10 cellular contexts compared by ENCODE assay signal in the genomic region with DNA sequence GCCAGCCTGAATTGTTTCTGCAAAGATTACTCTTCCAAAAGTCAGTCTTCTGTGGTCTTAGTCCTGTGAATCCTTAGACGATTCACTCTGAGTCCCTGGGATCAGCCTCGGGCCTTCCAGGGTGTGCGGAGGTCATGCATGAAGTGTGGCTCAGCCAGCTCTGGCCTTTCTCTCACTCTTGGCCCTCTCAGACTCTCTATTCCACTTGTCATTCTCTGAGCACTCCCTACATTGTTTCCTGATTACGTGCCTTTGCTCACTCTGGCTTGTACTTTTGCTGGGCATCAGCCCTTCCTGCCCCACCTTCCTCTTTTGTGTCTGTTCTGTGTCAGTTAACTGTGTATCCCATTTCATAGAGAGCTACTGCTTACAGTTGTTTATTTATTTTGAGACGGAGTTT. TPM values are rescaled to one million over a fixed set of nuclear protein-coding genes. Genes with fewer than 3 reads are reported as not detected.
DNase-seq lines count a peak whose midpoint lies in the region; ATAC-seq and TF ChIP-seq lines count a peak whose summit lies in the region.
"Had no signal": no experiment of that assay in that cellular context is flagged by ENCODE, and none has a peak within 500 bp of the region (broad histone marks: within the 10 kb centered on the region; RNA-seq: fewer than 3 reads in every experiment).

No MANE protein-coding gene starts in this region.

- no peak overlapping the region for H4K8ac ChIP-seq in mesenchymal stem cell (ENCODE audit: low read length)

- H3K9me3 Mint-ChIP-seq in endodermal cell = peaks cover 2% of the 10 kb centered on the region
- H3K9me3 Mint-ChIP-seq: activated naive CD4-positive, alpha-beta T cell treated with anti-CD3 and anti-CD28 coated beads for 36 hours; CD8-positive, alpha-beta memory T cell had no signal

- peak overlapping the region; percentile 21 for H3K27ac ChIP-seq in endodermal cell (ENCODE audit: low read depth, low read length)
- H3K27ac ChIP-seq in mesenchymal stem cell (ENCODE audit: low read length, poor library complexity, severe bottlenecking) = no peak overlapping the region
- H3K27ac ChIP-seq in effector memory CD4-positive, alpha-beta T cell (ENCODE audit: insufficient read depth, low read length, poor library complexity, severe bottlenecking) = no peak overlapping the region

- H3K36me3 ChIP-seq in endodermal cell (ENCODE audit: control insufficient read depth, insufficient read depth, low read length) (no peaks in the 10 kb centered on the region), mesenchymal stem cell (ENCODE audit: control insufficient read depth in 1 of 2, insufficient read depth in 2 of 2, low read depth in 1 of 2, low read length in 2 of 2) (no peaks in the 10 kb centered on the region)
- no peaks in the 10 kb centered on the region for H3K36me3 ChIP-seq in effector memory CD4-positive, alpha-beta T cell (ENCODE audit: control insufficient read depth, insufficient read depth, low read length)

- H3K27me3 ChIP-seq in endodermal cell (ENCODE audit: control insufficient read depth, insufficient read depth, low read length, poor library complexity, severe bottlenecking) = no peaks in the 10 kb centered on the region
- H3K27me3 ChIP-seq in mesenchymal stem cell (ENCODE audit: control insufficient read depth in 1 of 2, insufficient read depth in 1 of 2, low read length in 2 of 2) = no peaks in the 10 kb centered on the region
- H3K27me3 ChIP-seq in effector memory CD4-positive, alpha-beta T cell (replicated peaks; ENCODE audit: control insufficient read depth, insufficient read depth, low read length, poor library complexity, severe bottlenecking) = no peaks in the 10 kb centered on the region

- H3K23ac ChIP-seq in mesenchymal stem cell (ENCODE audit: low read length in 2 of 2) = no peak overlapping the region

- peak overlapping the region; percentile 18 for H3K27ac Mint-ChIP-seq in endodermal cell
- H3K27ac Mint-ChIP-seq: activated naive CD4-positive, alpha-beta T cell treated with anti-CD3 and anti-CD28 coated beads for 36 hours had no signal

- H3K4me1 ChIP-seq in endodermal cell (ENCODE audit: control insufficient read depth, insufficient read depth, low read length) (peaks cover 3% of the 10 kb centered on the region), mesenchymal stem cell (ENCODE audit: control insufficient read depth, insufficient read depth, low read depth, low read length) (peaks cover 9% of the 10 kb centered on the region)
- H3K4me1 ChIP-seq in effector memory CD4-positive, alpha-beta T cell (ENCODE audit: control insufficient read depth, insufficient read depth, low read length, poor library complexity, severe bottlenecking) = peaks cover 24% of the 10 kb centered on the region

- no peak overlapping the region for H2BK120ac ChIP-seq in mesenchymal stem cell (ENCODE audit: low read depth, low read length)

- H3K4me1 Mint-ChIP-seq in endodermal cell = peaks cover 7% of the 10 kb centered on the region

- H3K27me3 Mint-ChIP-seq in endodermal cell (ENCODE audit: insufficient read depth) = no peaks in the 10 kb centered on the region
- H3K27me3 Mint-ChIP-seq: CD8-positive, alpha-beta memory T cell had no signal

- no peak overlapping the region for H3K9ac ChIP-seq in endodermal cell (ENCODE audit: extremely low read depth, low read length, poor library complexity, severe bottlenecking)
- H3K9ac ChIP-seq in mesenchymal stem cell (ENCODE audit: low read length) = no peak overlapping the region

- H3K4ac ChIP-seq in mesenchymal stem cell (ENCODE audit: low read depth in 1 of 2, low read length in 2 of 2) = no peak overlapping the region

- DNase-seq in AG09319 (ENCODE audit: extremely low read depth, low read depth) = peak; percentile 14
- peak; percentile 95 to 99 for DNase-seq in Kasumi-1 (lab: John Stamatoyannopoulos, UW)
- DNase-seq in endodermal cell = no peak
- peak; percentile 86 for DNase-seq in mesenchymal stem cell
- no peak for DNase-seq in NCI-H146 treated with DMSO at 0.1 percent for 48 hours (lab: John Stamatoyannopoulos, UW; ENCODE audit: unreplicated experiment)
- no peak for DNase-seq in effector memory CD4-positive, alpha-beta T cell
- DNase-seq: activated naive CD4-positive, alpha-beta T cell treated with anti-CD3 and anti-CD28 coated beads for 36 hours; CD8-positive, alpha-beta memory T cell had no signal

- no peak overlapping the region for H3K4me3 Mint-ChIP-seq in endodermal cell
- H3K4me3 Mint-ChIP-seq: activated naive CD4-positive, alpha-beta T cell treated with anti-CD3 and anti-CD28 coated beads for 36 hours had no signal

- H3K9me3 ChIP-seq in endodermal cell (ENCODE audit: control insufficient read depth, low read length) (no peaks in the 10 kb centered on the region), mesenchymal stem cell (ENCODE audit: control insufficient read depth, low read length) (no peaks in the 10 kb centered on the region)
- H3K9me3 ChIP-seq in effector memory CD4-positive, alpha-beta T cell (ENCODE audit: control insufficient read depth, low read length) = no peaks in the 10 kb centered on the region

- H2BK5ac ChIP-seq in mesenchymal stem cell (ENCODE audit: low read depth, low read length, poor library complexity, severe bottlenecking) = no peak overlapping the region

- H3K18ac ChIP-seq in mesenchymal stem cell (ENCODE audit: low read depth in 1 of 2, low read length in 2 of 2) = no peak overlapping the region

- peaks cover 22% of the 10 kb centered on the region for H3K79me1 ChIP-seq in mesenchymal stem cell (replicated peaks; ENCODE audit: low read length, poor library complexity, severe bottlenecking)

- H3K4me2 ChIP-seq in mesenchymal stem cell (ENCODE audit: low read length, poor library complexity, severe bottlenecking) = no peak overlapping the region

- no peak overlapping the region for H3K14ac ChIP-seq in mesenchymal stem cell (ENCODE audit: low read length in 2 of 2)

- no peak overlapping the region for H4K91ac ChIP-seq in mesenchymal stem cell (ENCODE audit: low read length)

- TF ChIP-seq CTCF in AG09319 (IDR thresholded peaks at IDR 0.05; ENCODE audit: low read depth, low read length) (no peak), endodermal cell (conservative IDR thresholded peaks at IDR 0.05) (no peak)

- H2BK15ac ChIP-seq in mesenchymal stem cell (ENCODE audit: low read depth, poor library complexity, severe bottlenecking) = no peak overlapping the region

- H2BK12ac ChIP-seq in mesenchymal stem cell (ENCODE audit: low read length in 2 of 2) = peak overlapping the region in 1 of 2 experiments; percentile 44

- H2AFZ ChIP-seq in mesenchymal stem cell (ENCODE audit: low read depth, low read length) = no peak overlapping the region

- 86 to 90% methylated on average over 4 to 5 of the region's 5 CpGs for WGBS in endodermal cell (ENCODE audit: insufficient coverage in 1 of 2, insufficient read length in 1 of 2), 2 experiments
- 12% methylated on average over 5 of the region's 5 CpGs for WGBS in mesenchymal stem cell

- peak overlapping the region; percentile 24 for H2AK5ac ChIP-seq in mesenchymal stem cell (ENCODE audit: low read length, severe bottlenecking)

- H3K36me3 Mint-ChIP-seq in endodermal cell (ENCODE audit: low read depth) = no peaks in the 10 kb centered on the region

- ATAC-seq in HG03045 (IDR thresholded peaks at IDR 0.05; ENCODE audit: unreplicated experiment) (no peak), GM21526 (IDR thresholded peaks at IDR 0.05; ENCODE audit: low FRiP score, unreplicated experiment) (no peak)

- H3K4me3 ChIP-seq in endodermal cell (ENCODE audit: low read length) (no peak overlapping the region), mesenchymal stem cell (ENCODE audit: insufficient read depth in 1 of 2, low read depth in 1 of 2, low read length in 2 of 2) (no peak overlapping the region)
- no peak overlapping the region for H3K4me3 ChIP-seq in effector memory CD4-positive, alpha-beta T cell (ENCODE audit: insufficient read depth, low read depth, low read length, poor library complexity, severe bottlenecking)

RNA-seq across cellular contexts. Expression of gene CCNY, which starts 36.0 kb away (rescaled TPM):
- total RNA-seq in endodermal cell = 10 to 100 TPM; 60.5 to 65.9 TPM
- polyA plus RNA-seq in endodermal cell (2013, experiment 1 of 2) = 47.6 TPM
- 44.6 TPM for polyA plus RNA-seq in endodermal cell (2013, experiment 2 of 2)
- 45.3 TPM for polyA plus RNA-seq in mesenchymal stem cell (2013, experiment 1 of 2)
- polyA plus RNA-seq in mesenchymal stem cell (2013, experiment 2 of 2) = 48.1 TPM

Comparison
In these comparisons a context has a peak if more than half of its experiments do, and no peak if none do; other contexts are left out.
1. DNase-seq: peak in AG09319 (single experiment), Kasumi-1 (2 of 2) and mesenchymal stem cell (single experiment); none in endodermal cell (single experiment), NCI-H146 treated with DMSO at 0.1 percent for 48 hours (single experiment) and effector memory CD4-positive, alpha-beta T cell (0 of 3).